17 cellular contexts compared by ENCODE assay signal in the genomic region with DNA sequence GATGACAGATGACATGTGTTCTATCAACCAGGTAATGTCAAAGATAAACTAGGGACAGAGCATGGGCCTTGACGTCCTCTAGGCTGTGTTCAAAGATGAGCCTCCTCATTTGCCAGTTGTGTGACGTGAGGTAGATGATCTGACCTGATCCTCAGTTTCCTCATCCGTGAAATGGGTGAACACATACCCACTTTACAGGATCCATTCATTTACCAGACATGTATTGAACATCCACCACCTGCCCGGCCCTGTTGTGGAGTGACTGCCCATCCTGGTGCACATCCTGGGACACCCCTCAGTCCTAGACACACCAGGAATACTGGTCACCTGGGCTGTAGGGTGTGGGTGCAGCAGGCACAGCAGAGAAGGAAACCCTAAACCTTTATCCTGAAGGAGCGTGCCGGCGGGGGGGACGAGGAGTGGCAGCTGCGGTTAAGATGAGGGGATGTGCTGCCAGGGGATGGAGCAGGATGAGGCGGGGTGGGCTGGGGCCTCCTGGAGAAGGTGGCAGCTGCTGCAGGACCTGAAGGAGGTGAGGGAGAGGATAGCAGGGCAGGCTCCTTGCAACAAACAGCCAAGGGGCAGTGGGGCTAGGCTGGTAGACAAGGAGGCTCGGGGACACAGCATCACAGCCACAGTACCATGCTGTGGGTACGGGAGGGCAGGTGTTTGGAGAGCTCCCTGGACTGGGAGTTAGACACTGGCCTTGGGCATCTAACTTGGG. TPM values are rescaled to one million over a fixed set of nuclear protein-coding genes. Genes with fewer than 3 reads are reported as not detected.
"Had no signal": no experiment of that assay in that cellular context is flagged by ENCODE, and none has a peak within 500 bp of the region (broad histone marks: within the 10 kb centered on the region; RNA-seq: fewer than 3 reads in every experiment).

No MANE protein-coding gene starts in this region.

- H3K9me3 ChIP-seq: ascending aorta, transverse colon had no signal

- H3K4me3 Mint-ChIP-seq: activated CD8-positive, alpha-beta memory T cell treated with anti-CD3 and anti-CD28 coated beads, Interleukin-2, amount 10 ng/mL, durations not matched to agents 7 days and 5 days; activated naive CD8-positive, alpha-beta T cell treated with anti-CD3 and anti-CD28 coated beads, Interleukin-2, amount 50 U/mL, for 24 hours; activated T-cell treated with anti-CD3 and anti-CD28 coated beads, Interleukin-2, amount 50 U/mL, for 4 hours; stimulated activated naive B cell treated with anti-CD40 and anti-IgM and Interleukin-4, amounts not matched to agents 10 μg/mL and 1 μg/mL and 100 μg/mL, for 72 hours; T-helper 2 cell treated with Interferon-gamma antibody and Interleukin-4, amounts not matched to agents 5 μg/mL and 100 μg/mL, for 36 hours had no signal

- H3K27me3 ChIP-seq: ascending aorta, spleen, transverse colon had no signal

- H3K9me3 Mint-ChIP-seq: T-helper 2 cell treated with Interferon-gamma antibody and Interleukin-4, amounts not matched to agents 5 μg/mL and 100 μg/mL, for 36 hours had no signal

- H3K4me3 ChIP-seq: ascending aorta, coronary artery, spleen, transverse colon had no signal

- DNase-seq: activated CD4-positive, alpha-beta T cell treated with anti-CD3 and anti-CD28 coated beads for 1 hour; activated CD4-positive, alpha-beta T cell treated with anti-CD3 and anti-CD28 coated beads, Interleukin-2, amount 50 U/mL, for 48 hours; activated CD8-positive, alpha-beta memory T cell treated with anti-CD3 and anti-CD28 coated beads, Interleukin-2, amount 10 ng/mL, durations not matched to agents 7 days and 5 days; activated naive CD8-positive, alpha-beta T cell treated with anti-CD3 and anti-CD28 coated beads, Interleukin-2, amount 50 U/mL, for 24 hours; activated T-cell treated with anti-CD3 and anti-CD28 coated beads, Interleukin-2, amount 50 U/mL, for 4 hours; effector CD4-positive, alpha-beta T cell; kidney; mesendoderm; spleen; stimulated activated CD4-positive, alpha-beta T cell treated with anti-CD3 and anti-CD28 coated beads, Interleukin-2, amount 100 ng/mL, for 24 hours; stimulated activated naive B cell treated with anti-CD40 and anti-IgM and Interleukin-4, amounts not matched to agents 10 μg/mL and 1 μg/mL and 100 μg/mL, for 72 hours; SW 1271; transverse colon had no signal

- H3K4me1 Mint-ChIP-seq: activated CD8-positive, alpha-beta memory T cell treated with anti-CD3 and anti-CD28 coated beads, Interleukin-2, amount 10 ng/mL, durations not matched to agents 7 days and 5 days; activated naive CD8-positive, alpha-beta T cell treated with anti-CD3 and anti-CD28 coated beads, Interleukin-2, amount 50 U/mL, for 24 hours; stimulated activated naive B cell treated with anti-CD40 and anti-IgM and Interleukin-4, amounts not matched to agents 10 μg/mL and 1 μg/mL and 100 μg/mL, for 72 hours had no signal

- H3K4me1 ChIP-seq: ascending aorta, spleen, transverse colon had no signal

- H3K27ac Mint-ChIP-seq: activated CD8-positive, alpha-beta memory T cell treated with anti-CD3 and anti-CD28 coated beads, Interleukin-2, amount 10 ng/mL, durations not matched to agents 7 days and 5 days; activated naive CD8-positive, alpha-beta T cell treated with anti-CD3 and anti-CD28 coated beads, Interleukin-2, amount 50 U/mL, for 24 hours; stimulated activated naive B cell treated with anti-CD40 and anti-IgM and Interleukin-4, amounts not matched to agents 10 μg/mL and 1 μg/mL and 100 μg/mL, for 72 hours; T-helper 2 cell treated with Interferon-gamma antibody and Interleukin-4, amounts not matched to agents 5 μg/mL and 100 μg/mL, for 36 hours had no signal

- H3K27ac ChIP-seq: ascending aorta, coronary artery, spleen, transverse colon had no signal

- H3K27me3 Mint-ChIP-seq: activated CD8-positive, alpha-beta memory T cell treated with anti-CD3 and anti-CD28 coated beads, Interleukin-2, amount 10 ng/mL, durations not matched to agents 7 days and 5 days; activated naive CD8-positive, alpha-beta T cell treated with anti-CD3 and anti-CD28 coated beads, Interleukin-2, amount 50 U/mL, for 24 hours; stimulated activated naive B cell treated with anti-CD40 and anti-IgM and Interleukin-4, amounts not matched to agents 10 μg/mL and 1 μg/mL and 100 μg/mL, for 72 hours had no signal

- H3K36me3 ChIP-seq: ascending aorta, transverse colon had no signal

RNA-seq across cellular contexts. Expression of a gene that starts 8.4 kb away (rescaled TPM):
- total RNA-seq: activated CD8-positive, alpha-beta memory T cell treated with anti-CD3 and anti-CD28 coated beads, Interleukin-2, amount 10 ng/mL, durations not matched to agents 7 days and 5 days had no signal
- polyA plus RNA-seq: fibroblast of lung had no signal

RNA-seq across cellular contexts. Expression of a gene that starts 36.1 kb away (rescaled TPM):
- total RNA-seq: ascending aorta had no signal
